In the genomic region with DNA sequence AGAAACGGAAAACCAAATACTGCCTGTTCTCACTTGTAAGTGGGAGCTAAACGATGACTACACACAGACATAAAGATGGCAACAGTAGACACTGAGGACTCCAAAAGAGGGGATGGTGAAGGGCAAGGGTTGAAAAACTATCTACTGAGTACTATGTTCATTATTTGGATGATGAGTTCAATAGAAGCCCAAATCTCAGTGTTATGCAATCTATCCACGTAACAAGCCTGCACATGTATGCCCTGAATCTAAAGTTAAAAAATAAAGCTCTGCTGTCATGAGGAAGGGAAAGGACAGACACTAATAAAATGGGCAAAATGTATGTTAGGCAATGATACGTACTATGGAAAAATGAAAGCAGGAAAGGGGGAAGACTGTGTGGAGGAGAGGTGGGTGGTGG, we compare ENCODE assay signal across 26 cellular contexts.
"Had no signal": no experiment of that assay in that cellular context is flagged by ENCODE, and none has a peak within 500 bp of the region (broad histone marks: within the 10 kb centered on the region; RNA-seq: fewer than 3 reads in every experiment).

No MANE protein-coding gene starts in this region.

- H3K9me3 ChIP-seq: adrenal gland, body of pancreas had no signal

- H3K27me3 ChIP-seq: adrenal gland, body of pancreas had no signal

- H3K4me1 ChIP-seq: body of pancreas had no signal

- H3K27ac ChIP-seq: adrenal gland, body of pancreas, coronary artery, epithelial cell of prostate had no signal

- H3K4me3 ChIP-seq: adrenal gland, body of pancreas, coronary artery had no signal

- H3K36me3 ChIP-seq: adrenal gland had no signal

- DNase-seq: activated CD4-positive, alpha-beta memory T cell treated with anti-CD3 and anti-CD28 coated beads for 36 hours; activated CD4-positive, alpha-beta T cell treated with anti-CD3 and anti-CD28 coated beads for 36 hours; activated CD4-positive, alpha-beta T cell treated with anti-CD3 and anti-CD28 coated beads, Interleukin-2, amount 10 ng/mL, durations not matched to agents 24 days and 14 days; activated CD4-positive, CD25-positive, alpha-beta regulatory T cell; activated CD4-positive, CD25-positive, alpha-beta regulatory T cell treated with anti-CD3 and anti-CD28 coated beads, Interleukin-2, amount 50 U/mL, for 72 hours; activated CD8-positive, alpha-beta memory T cell treated with anti-CD3 and anti-CD28 coated beads, Interleukin-2, amount 10 ng/mL, durations not matched to agents 7 days and 5 days; activated CD8-positive, alpha-beta memory T cell treated with anti-CD3 and anti-CD28 coated beads, Interleukin-2, amount 50 U/mL, for 4 hours; activated CD8-positive, alpha-beta T cell treated with anti-CD3 and anti-CD28 coated beads, Interleukin-2, amount 10 ng/mL, durations not matched to agents 7 days and 5 days; activated effector memory CD4-positive, alpha-beta T cell treated with anti-CD3 and anti-CD28 coated beads, Interleukin-2, amount 50 U/mL, for 16 hours; activated naive CD4-positive, alpha-beta T cell treated with anti-CD3 and anti-CD28 coated beads for 36 hours; activated naive CD8-positive, alpha-beta T cell treated with anti-CD3 and anti-CD28 coated beads for 36 hours; activated naive CD8-positive, alpha-beta T cell treated with anti-CD3 and anti-CD28 coated beads, Interleukin-2, amount 50 U/mL, for 24 hours; activated T-cell treated with anti-CD3 and anti-CD28 coated beads, Interleukin-2, amount 50 U/mL, for 1 hour; activated T-cell treated with anti-CD3 and anti-CD28 coated beads, Interleukin-2, amount 50 U/mL, for 48 hours; adrenal gland; amygdala; aorta; body of pancreas; dermis blood vessel endothelial cell; effector CD4-positive, alpha-beta T cell; effector memory CD8-positive, alpha-beta T cell; foreskin fibroblast; head of caudate nucleus; T-helper 2 cell had no signal
